ENCODE assay signal across 1 cellular context in the genomic region with DNA sequence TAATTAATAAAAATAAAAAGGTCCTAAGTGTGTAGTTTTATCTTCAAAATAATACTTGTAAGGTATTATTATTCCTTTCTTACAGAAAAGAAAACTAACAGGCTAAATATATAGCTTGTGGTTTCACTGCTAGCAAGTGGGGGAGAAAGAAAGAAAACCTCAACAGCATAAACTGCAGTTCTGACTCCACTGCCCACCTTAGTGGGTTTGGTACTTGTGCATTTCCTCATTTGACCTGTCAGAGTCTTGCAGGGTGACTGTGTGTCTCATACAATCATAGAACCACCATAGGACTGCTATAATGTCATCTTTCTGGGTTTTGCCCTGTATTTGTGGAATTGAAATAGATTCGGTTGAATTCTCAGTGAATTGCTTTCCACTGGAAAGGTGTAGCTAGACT.
A peak's percentile ranks its signal among the peaks of the same experiment; 100 is the strongest.
TF ChIP-seq lines count a peak whose summit lies in the region.

No MANE protein-coding gene starts in this region.

TF ChIP-seq in GM12878, 131 proteins besides CTCF, POLR2A, EP300 and RAD21 (continued from another document and continues in another):
- TF ChIP-seq BHLHE40 (IDR thresholded peaks at IDR 0.05; ENCODE audit: borderline replicate concordance in 1 of 2, low read depth in 2 of 2, low read length in 1 of 2) (peak; percentile 43 to 45; a peak in 2 of 4 replicates), PAX5 (IDR thresholded peaks at IDR 0.05; ENCODE audit: borderline replicate concordance, low read depth, low read length) (peak; percentile 88), KDM1A (IDR thresholded peaks at IDR 0.05; ENCODE audit: borderline replicate concordance) (no peak), FOXK2 (IDR thresholded peaks at IDR 0.05) (no peak), TCF12 (IDR thresholded peaks at IDR 0.05; ENCODE audit: low read depth, low read length) (peak; percentile 43; the same call in 1 of the 2 replicates), SMARCA5 (IDR thresholded peaks at IDR 0.05) (no peak), SUPT20H (IDR thresholded peaks at IDR 0.05; ENCODE audit: borderline replicate concordance, control insufficient read depth, low read depth, low read length) (no peak), ATF7 (IDR thresholded peaks at IDR 0.05; ENCODE audit: low read depth) (peak; percentile 69), HCFC1 (IDR thresholded peaks at IDR 0.05; ENCODE audit: low read length) (no peak), MEF2B (IDR thresholded peaks at IDR 0.05; ENCODE audit: partially characterized antibody, poor library complexity, severe bottlenecking) (peak; percentile 86), MXI1 (IDR thresholded peaks at IDR 0.05; ENCODE audit: low read depth, low read length) (0 out of 2 replicates have a peak, but pooled peaks have one; percentile 23), ZNF274 (IDR thresholded peaks at IDR 0.05; ENCODE audit: insufficient read depth, insufficient read length) (no peak), RAD51 (IDR thresholded peaks at IDR 0.05) (no peak), POU2F2 (IDR thresholded peaks at IDR 0.05; ENCODE audit: borderline replicate concordance, low read depth, low read length) (peak; percentile 75; the same call in 1 of the 3 replicates), TBL1XR1 (IDR thresholded peaks at IDR 0.05; ENCODE audit: low read depth, low read length) (no peak), CHD1 (IDR thresholded peaks at IDR 0.05; ENCODE audit: low read depth, low read length) (no peak), BCL11A (IDR thresholded peaks at IDR 0.05; ENCODE audit: low read depth, low read length) (peak; percentile 95), ASH2L (IDR thresholded peaks at IDR 0.05; ENCODE audit: borderline replicate concordance, low read depth) (no peak), SMAD5 (IDR thresholded peaks at IDR 0.05; ENCODE audit: low read depth) (no peak), CEBPB (IDR thresholded peaks at IDR 0.05; ENCODE audit: borderline replicate concordance in 1 of 2, low read depth in 2 of 2, low read length in 2 of 2) (no peak), ZZZ3 (IDR thresholded peaks at IDR 0.05; ENCODE audit: control insufficient read depth, insufficient read length, low read depth) (no peak), HDAC2 (IDR thresholded peaks at IDR 0.05) (no peak), HDAC6 (IDR thresholded peaks at IDR 0.05; ENCODE audit: unreplicated experiment) (no peak), CHD4 (IDR thresholded peaks at IDR 0.05) (no peak), NRF1 (conservative IDR thresholded peaks at IDR 0.05; ENCODE audit: low read depth, low read length) (no peak), LARP7 (IDR thresholded peaks at IDR 0.05) (no peak), NR2C2 (IDR thresholded peaks at IDR 0.05; ENCODE audit: borderline replicate concordance, control insufficient read depth, insufficient read length, low read depth) (no peak), ESRRA (IDR thresholded peaks at IDR 0.05; ENCODE audit: low read length) (no peak), WRNIP1 (IDR thresholded peaks at IDR 0.05; ENCODE audit: borderline replicate concordance, low read depth, low read length) (no peak), SREBF2 (IDR thresholded peaks at IDR 0.05; ENCODE audit: low read length) (no peak), BRCA1 (IDR thresholded peaks at IDR 0.05; ENCODE audit: low read depth, low read length) (no peak), SREBF1 (IDR thresholded peaks at IDR 0.05; ENCODE audit: low read length) (0 out of 2 replicates have a peak, but pooled peaks have one; percentile 33), TCF3 (IDR thresholded peaks at IDR 0.05; ENCODE audit: borderline replicate concordance, insufficient read depth, low read depth, low read length) (no peak), CREM (IDR thresholded peaks at IDR 0.05; ENCODE audit: low read depth) (peak; percentile 79; the same call in 1 of the 2 replicates), CBX5 (IDR thresholded peaks at IDR 0.05; ENCODE audit: low read depth) (peak; percentile 83; the same call in 1 of the 2 replicates)
- TF ChIP-seq, protein P1, sequence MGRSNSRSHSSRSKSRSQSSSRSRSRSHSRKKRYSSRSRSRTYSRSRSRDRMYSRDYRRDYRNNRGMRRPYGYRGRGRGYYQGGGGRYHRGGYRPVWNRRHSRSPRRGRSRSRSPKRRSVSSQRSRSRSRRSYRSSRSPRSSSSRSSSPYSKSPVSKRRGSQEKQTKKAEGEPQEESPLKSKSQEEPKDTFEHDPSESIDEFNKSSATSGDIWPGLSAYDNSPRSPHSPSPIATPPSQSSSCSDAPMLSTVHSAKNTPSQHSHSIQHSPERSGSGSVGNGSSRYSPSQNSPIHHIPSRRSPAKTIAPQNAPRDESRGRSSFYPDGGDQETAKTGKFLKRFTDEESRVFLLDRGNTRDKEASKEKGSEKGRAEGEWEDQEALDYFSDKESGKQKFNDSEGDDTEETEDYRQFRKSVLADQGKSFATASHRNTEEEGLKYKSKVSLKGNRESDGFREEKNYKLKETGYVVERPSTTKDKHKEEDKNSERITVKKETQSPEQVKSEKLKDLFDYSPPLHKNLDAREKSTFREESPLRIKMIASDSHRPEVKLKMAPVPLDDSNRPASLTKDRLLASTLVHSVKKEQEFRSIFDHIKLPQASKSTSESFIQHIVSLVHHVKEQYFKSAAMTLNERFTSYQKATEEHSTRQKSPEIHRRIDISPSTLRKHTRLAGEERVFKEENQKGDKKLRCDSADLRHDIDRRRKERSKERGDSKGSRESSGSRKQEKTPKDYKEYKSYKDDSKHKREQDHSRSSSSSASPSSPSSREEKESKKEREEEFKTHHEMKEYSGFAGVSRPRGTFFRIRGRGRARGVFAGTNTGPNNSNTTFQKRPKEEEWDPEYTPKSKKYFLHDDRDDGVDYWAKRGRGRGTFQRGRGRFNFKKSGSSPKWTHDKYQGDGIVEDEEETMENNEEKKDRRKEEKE (IDR thresholded peaks at IDR 0.05), result no peak
- TF ChIP-seq, protein P2, sequence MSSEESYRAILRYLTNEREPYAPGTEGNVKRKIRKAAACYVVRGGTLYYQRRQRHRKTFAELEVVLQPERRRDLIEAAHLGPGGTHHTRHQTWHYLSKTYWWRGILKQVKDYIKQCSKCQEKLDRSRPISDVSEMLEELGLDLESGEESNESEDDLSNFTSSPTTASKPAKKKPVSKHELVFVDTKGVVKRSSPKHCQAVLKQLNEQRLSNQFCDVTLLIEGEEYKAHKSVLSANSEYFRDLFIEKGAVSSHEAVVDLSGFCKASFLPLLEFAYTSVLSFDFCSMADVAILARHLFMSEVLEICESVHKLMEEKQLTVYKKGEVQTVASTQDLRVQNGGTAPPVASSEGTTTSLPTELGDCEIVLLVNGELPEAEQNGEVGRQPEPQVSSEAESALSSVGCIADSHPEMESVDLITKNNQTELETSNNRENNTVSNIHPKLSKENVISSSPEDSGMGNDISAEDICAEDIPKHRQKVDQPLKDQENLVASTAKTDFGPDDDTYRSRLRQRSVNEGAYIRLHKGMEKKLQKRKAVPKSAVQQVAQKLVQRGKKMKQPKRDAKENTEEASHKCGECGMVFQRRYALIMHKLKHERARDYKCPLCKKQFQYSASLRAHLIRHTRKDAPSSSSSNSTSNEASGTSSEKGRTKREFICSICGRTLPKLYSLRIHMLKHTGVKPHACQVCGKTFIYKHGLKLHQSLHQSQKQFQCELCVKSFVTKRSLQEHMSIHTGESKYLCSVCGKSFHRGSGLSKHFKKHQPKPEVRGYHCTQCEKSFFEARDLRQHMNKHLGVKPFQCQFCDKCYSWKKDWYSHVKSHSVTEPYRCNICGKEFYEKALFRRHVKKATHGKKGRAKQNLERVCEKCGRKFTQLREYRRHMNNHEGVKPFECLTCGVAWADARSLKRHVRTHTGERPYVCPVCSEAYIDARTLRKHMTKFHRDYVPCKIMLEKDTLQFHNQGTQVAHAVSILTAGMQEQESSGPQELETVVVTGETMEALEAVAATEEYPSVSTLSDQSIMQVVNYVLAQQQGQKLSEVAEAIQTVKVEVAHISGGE (CRISPR knock-in tag; IDR thresholded peaks at IDR 0.05), result no peak
- TF ChIP-seq, protein P3, sequence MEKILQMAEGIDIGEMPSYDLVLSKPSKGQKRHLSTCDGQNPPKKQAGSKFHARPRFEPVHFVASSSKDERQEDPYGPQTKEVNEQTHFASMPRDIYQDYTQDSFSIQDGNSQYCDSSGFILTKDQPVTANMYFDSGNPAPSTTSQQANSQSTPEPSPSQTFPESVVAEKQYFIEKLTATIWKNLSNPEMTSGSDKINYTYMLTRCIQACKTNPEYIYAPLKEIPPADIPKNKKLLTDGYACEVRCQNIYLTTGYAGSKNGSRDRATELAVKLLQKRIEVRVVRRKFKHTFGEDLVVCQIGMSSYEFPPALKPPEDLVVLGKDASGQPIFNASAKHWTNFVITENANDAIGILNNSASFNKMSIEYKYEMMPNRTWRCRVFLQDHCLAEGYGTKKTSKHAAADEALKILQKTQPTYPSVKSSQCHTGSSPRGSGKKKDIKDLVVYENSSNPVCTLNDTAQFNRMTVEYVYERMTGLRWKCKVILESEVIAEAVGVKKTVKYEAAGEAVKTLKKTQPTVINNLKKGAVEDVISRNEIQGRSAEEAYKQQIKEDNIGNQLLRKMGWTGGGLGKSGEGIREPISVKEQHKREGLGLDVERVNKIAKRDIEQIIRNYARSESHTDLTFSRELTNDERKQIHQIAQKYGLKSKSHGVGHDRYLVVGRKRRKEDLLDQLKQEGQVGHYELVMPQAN (conservative IDR thresholded peaks at IDR 0.05), result no peak
- TF ChIP-seq, protein P4, sequence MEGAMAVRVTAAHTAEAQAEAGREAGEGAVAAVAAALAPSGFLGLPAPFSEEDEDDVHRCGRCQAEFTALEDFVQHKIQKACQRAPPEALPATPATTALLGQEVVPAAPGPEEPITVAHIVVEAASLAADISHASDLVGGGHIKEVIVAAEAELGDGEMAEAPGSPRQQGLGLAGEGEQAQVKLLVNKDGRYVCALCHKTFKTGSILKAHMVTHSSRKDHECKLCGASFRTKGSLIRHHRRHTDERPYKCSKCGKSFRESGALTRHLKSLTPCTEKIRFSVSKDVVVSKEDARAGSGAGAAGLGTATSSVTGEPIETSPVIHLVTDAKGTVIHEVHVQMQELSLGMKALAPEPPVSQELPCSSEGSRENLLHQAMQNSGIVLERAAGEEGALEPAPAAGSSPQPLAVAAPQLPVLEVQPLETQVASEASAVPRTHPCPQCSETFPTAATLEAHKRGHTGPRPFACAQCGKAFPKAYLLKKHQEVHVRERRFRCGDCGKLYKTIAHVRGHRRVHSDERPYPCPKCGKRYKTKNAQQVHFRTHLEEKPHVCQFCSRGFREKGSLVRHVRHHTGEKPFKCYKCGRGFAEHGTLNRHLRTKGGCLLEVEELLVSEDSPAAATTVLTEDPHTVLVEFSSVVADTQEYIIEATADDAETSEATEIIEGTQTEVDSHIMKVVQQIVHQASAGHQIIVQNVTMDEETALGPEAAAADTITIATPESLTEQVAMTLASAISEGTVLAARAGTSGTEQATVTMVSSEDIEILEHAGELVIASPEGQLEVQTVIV (IDR thresholded peaks at IDR 0.05; ENCODE audit: borderline replicate concordance, partially characterized antibody), result no peak
- TF ChIP-seq, protein P5, sequence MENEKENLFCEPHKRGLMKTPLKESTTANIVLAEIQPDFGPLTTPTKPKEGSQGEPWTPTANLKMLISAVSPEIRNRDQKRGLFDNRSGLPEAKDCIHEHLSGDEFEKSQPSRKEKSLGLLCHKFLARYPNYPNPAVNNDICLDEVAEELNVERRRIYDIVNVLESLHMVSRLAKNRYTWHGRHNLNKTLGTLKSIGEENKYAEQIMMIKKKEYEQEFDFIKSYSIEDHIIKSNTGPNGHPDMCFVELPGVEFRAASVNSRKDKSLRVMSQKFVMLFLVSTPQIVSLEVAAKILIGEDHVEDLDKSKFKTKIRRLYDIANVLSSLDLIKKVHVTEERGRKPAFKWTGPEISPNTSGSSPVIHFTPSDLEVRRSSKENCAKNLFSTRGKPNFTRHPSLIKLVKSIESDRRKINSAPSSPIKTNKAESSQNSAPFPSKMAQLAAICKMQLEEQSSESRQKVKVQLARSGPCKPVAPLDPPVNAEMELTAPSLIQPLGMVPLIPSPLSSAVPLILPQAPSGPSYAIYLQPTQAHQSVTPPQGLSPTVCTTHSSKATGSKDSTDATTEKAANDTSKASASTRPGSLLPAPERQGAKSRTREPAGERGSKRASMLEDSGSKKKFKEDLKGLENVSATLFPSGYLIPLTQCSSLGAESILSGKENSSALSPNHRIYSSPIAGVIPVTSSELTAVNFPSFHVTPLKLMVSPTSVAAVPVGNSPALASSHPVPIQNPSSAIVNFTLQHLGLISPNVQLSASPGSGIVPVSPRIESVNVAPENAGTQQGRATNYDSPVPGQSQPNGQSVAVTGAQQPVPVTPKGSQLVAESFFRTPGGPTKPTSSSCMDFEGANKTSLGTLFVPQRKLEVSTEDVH (IDR thresholded peaks at IDR 0.05; ENCODE audit: low read depth, partially characterized antibody), result no peak
- TF ChIP-seq, protein P6, sequence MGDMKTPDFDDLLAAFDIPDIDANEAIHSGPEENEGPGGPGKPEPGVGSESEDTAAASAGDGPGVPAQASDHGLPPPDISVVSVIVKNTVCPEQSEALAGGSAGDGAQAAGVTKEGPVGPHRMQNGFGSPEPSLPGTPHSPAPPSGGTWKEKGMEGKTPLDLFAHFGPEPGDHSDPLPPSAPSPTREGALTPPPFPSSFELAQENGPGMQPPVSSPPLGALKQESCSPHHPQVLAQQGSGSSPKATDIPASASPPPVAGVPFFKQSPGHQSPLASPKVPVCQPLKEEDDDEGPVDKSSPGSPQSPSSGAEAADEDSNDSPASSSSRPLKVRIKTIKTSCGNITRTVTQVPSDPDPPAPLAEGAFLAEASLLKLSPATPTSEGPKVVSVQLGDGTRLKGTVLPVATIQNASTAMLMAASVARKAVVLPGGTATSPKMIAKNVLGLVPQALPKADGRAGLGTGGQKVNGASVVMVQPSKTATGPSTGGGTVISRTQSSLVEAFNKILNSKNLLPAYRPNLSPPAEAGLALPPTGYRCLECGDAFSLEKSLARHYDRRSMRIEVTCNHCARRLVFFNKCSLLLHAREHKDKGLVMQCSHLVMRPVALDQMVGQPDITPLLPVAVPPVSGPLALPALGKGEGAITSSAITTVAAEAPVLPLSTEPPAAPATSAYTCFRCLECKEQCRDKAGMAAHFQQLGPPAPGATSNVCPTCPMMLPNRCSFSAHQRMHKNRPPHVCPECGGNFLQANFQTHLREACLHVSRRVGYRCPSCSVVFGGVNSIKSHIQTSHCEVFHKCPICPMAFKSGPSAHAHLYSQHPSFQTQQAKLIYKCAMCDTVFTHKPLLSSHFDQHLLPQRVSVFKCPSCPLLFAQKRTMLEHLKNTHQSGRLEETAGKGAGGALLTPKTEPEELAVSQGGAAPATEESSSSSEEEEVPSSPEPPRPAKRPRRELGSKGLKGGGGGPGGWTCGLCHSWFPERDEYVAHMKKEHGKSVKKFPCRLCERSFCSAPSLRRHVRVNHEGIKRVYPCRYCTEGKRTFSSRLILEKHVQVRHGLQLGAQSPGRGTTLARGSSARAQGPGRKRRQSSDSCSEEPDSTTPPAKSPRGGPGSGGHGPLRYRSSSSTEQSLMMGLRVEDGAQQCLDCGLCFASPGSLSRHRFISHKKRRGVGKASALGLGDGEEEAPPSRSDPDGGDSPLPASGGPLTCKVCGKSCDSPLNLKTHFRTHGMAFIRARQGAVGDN (IDR thresholded peaks at IDR 0.05), result no peak
- TF ChIP-seq, protein P7, sequence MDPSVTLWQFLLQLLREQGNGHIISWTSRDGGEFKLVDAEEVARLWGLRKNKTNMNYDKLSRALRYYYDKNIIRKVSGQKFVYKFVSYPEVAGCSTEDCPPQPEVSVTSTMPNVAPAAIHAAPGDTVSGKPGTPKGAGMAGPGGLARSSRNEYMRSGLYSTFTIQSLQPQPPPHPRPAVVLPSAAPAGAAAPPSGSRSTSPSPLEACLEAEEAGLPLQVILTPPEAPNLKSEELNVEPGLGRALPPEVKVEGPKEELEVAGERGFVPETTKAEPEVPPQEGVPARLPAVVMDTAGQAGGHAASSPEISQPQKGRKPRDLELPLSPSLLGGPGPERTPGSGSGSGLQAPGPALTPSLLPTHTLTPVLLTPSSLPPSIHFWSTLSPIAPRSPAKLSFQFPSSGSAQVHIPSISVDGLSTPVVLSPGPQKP (IDR thresholded peaks at IDR 0.05; ENCODE audit: low read depth, low read length), result no peak
